In the genomic region with DNA sequence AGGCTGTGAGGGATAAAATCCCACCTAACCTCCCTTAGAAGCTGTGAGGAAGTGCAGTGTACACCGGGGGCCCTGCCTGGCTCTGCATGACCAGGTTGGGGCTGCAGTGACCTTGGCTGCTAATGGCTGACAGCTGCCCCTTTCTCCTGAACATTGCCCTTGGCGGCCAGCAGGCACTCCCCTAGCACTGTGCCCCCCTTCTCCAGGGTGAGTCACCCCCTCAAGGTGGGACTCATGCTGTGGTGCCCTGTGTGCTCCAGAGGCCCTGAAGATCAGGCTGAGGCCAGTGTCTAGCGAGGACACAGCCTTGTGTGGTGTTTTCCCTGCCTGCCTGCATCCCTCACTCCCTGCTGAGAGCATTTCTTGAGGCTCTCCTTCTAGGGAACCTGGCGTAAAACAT, we compare ENCODE assay signal across 23 cellular contexts. TPM values are rescaled to one million over a fixed set of nuclear protein-coding genes. Genes with fewer than 3 reads are reported as not detected.
A peak's percentile ranks its signal among the peaks of the same experiment; 100 is the strongest.
DNase-seq lines count a peak whose midpoint lies in the region; ATAC-seq, FAIRE-seq and TF ChIP-seq lines count a peak whose summit lies in the region.
"Had no signal": no experiment of that assay in that cellular context is flagged by ENCODE, and none has a peak within 500 bp of the region (broad histone marks: within the 10 kb centered on the region; RNA-seq: fewer than 3 reads in every experiment).

No MANE protein-coding gene starts in this region.

- no peak for TF ChIP-seq EP300 in HepG2 (IDR thresholded peaks at IDR 0.05; ENCODE audit: low read depth in 2 of 2, low read length in 2 of 2)
- no peak for TF ChIP-seq EP300 in HepG2 (CRISPR knock-in tag; IDR thresholded peaks at IDR 0.05; ENCODE audit: borderline replicate concordance)

- CTCF ChIA-PET in HepG2 (lab: Yijun Ruan, JAX; ENCODE audit: low intra/inter-chr PET ratio, low total read pairs), result no interaction called here

- TF ChIP-seq RAD21 in HepG2 (CRISPR knock-in tag; IDR thresholded peaks at IDR 0.05), result no peak

- BruUV-seq in HepG2 (replicated peaks; lab: Mats Ljungman, UMichigan), result no TSS peak

- DNase-seq in HepG2 (ENCODE audit: low spot score) (no peak), right lobe of liver (no peak), glutamatergic neuron (peak; percentile 6), posterior vena cava (ENCODE audit: low spot score) (peak; percentile 47), NCI-H1417 (lab: John Stamatoyannopoulos, UW) (no peak)
- DNase-seq: IMR-90; KG1; MG63; NCI-H1105 treated with DMSO at 0.1 percent for 48 hours; NCI-H2029; NCI-H446 treated with DMSO at 0.1 percent for 48 hours; NCI-H526; NCI-H82; NK-92 treated with Interleukin-12 subunit alpha and Interleukin-12 subunit beta, amount 100 ng/mL, for 24 hours; PC-9; Right ventricle myocardium superior had no signal

- no peaks in the 10 kb centered on the region for H3K4me1 Mint-ChIP-seq in glutamatergic neuron (ENCODE audit: low read depth, unreplicated experiment)

- H3K79me2 ChIP-seq in HepG2 (ENCODE audit: insufficient read depth, low read length), result no peaks in the 10 kb centered on the region

- peaks cover 27% of the 10 kb centered on the region for H3K4me1 ChIP-seq in HepG2 (ENCODE audit: insufficient read depth, low read length)
- peaks cover 0 to 15% (median 7%) of the 10 kb centered on the region in 4 donors for H3K4me1 ChIP-seq in right lobe of liver
- H3K4me1 ChIP-seq: SJSA1 had no signal

- H3K4me3 ChIP-seq in HepG2 (replicated peaks in 1 of 3; ENCODE audit: insufficient read depth in 1 of 3, low read depth in 2 of 3, low read length in 3 of 3) (no peak overlapping the region), right lobe of liver (no peak overlapping the region)
- H3K4me3 ChIP-seq: MG63, PC-9, SJSA1 had no signal

- H3K4me2 ChIP-seq in HepG2 (ENCODE audit: low read depth, low read length), result no peak overlapping the region
- H3K4me2 ChIP-seq: PC-9 had no signal

- no peak overlapping the region for H2AFZ ChIP-seq in HepG2 (ENCODE audit: low read length)
- H2AFZ ChIP-seq: PC-9 had no signal

- no peak for FAIRE-seq in HepG2 (lab: Jason Lieb, UNC)
- FAIRE-seq: GM19239, H54 had no signal

- POLR2A ChIA-PET in HepG2 (lab: Yijun Ruan, JAX), result no interaction called here

- no peaks in the 10 kb centered on the region for H4K20me1 ChIP-seq in HepG2 (ENCODE audit: insufficient read depth, low read length)

- TF ChIP-seq POLR2A in HepG2 (IDR thresholded peaks at IDR 0.05; ENCODE audit: insufficient read depth in 1 of 2, low read depth in 2 of 2, low read length in 2 of 2), result no peak
- TF ChIP-seq POLR2A in right lobe of liver (IDR thresholded peaks at IDR 0.05), result no peak

- H3K27ac ChIP-seq in HepG2 (ENCODE audit: extremely low read length, insufficient read depth, low read length) (no peak overlapping the region), right lobe of liver (no peak overlapping the region)
- H3K27ac ChIP-seq: PC-9, SJSA1 had no signal

- intact Hi-C loops in HepG2 (cut with micrococcal nuclease; ENCODE audit: unreplicated experiment), result no loop called here
- intact Hi-C loops in right lobe of liver (cut with DNase I), result loop anchor here in 1 of 2 donors (10.0 kb wide), 1 partner anchor 117 kb away; no protein-coding TSS in a partner anchor
- intact Hi-C loops in posterior vena cava (cut with DNase I), result loop anchor here in 1 of 2 donors (10.0 kb wide), 1 partner anchor 117 kb away; no protein-coding TSS in a partner anchor

- H3K36me3 Mint-ChIP-seq in glutamatergic neuron (ENCODE audit: unreplicated experiment), result no peaks in the 10 kb centered on the region

- peaks cover 0 to 8% of the 10 kb centered on the region in 2 experiments; a peak in 3 of 5 replicates for H3K27me3 ChIP-seq in HepG2 (ENCODE audit: control insufficient read depth in 1 of 2, insufficient read depth in 2 of 2, low read length in 2 of 2)
- no peaks in the 10 kb centered on the region for H3K27me3 ChIP-seq in right lobe of liver
- H3K27me3 ChIP-seq: MG63 had no signal

- H3K27me3 Mint-ChIP-seq in glutamatergic neuron (ENCODE audit: unreplicated experiment), result peaks cover 2% of the 10 kb centered on the region

- no peaks in the 10 kb centered on the region for H3K36me3 ChIP-seq in HepG2 (replicated peaks in 1 of 2; ENCODE audit: control insufficient read depth in 1 of 2, insufficient read depth in 2 of 2, low read length in 2 of 2)
- no peaks in the 10 kb centered on the region for H3K36me3 ChIP-seq in right lobe of liver
- H3K36me3 ChIP-seq: MG63, SJSA1 had no signal

- H3K9me3 ChIP-seq in HepG2 (ENCODE audit: low read length) (no peaks in the 10 kb centered on the region), right lobe of liver (no peaks in the 10 kb centered on the region)
- H3K9me3 ChIP-seq: MG63, SJSA1 had no signal

- H3K27ac Mint-ChIP-seq in glutamatergic neuron (ENCODE audit: unreplicated experiment), result no peak overlapping the region

- in situ Hi-C loops in HepG2 (cut with HindIII; ENCODE audit: extremely low pct_ligation_motif_present, low pct_unique_long_range_greater_than_20kb), result no loop called here

- H3K4me3 Mint-ChIP-seq in glutamatergic neuron (ENCODE audit: unreplicated experiment), result no peak overlapping the region

- H3K9me3 Mint-ChIP-seq in glutamatergic neuron (ENCODE audit: unreplicated experiment), result no peaks in the 10 kb centered on the region

- 22% methylated on average over 3 of the region's 4 CpGs for WGBS in HepG2 (ENCODE audit: low lambda C conversion rate)
- 67% methylated on average over 1 of the region's 4 CpGs for WGBS in right lobe of liver (ENCODE audit: insufficient coverage, low coverage, low lambda C conversion rate, missing lambda C conversion rate)

- peak; percentile 37 for ATAC-seq in HepG2
- no peak for ATAC-seq in right lobe of liver
- no peak for ATAC-seq in GM21529 (IDR thresholded peaks at IDR 0.05; ENCODE audit: unreplicated experiment)
- ATAC-seq in HG02870 (IDR thresholded peaks at IDR 0.05; ENCODE audit: unreplicated experiment), result no peak

- TF ChIP-seq CTCF in HepG2 (CRISPR knock-in tag; IDR thresholded peaks at IDR 0.05) (no peak), right lobe of liver (IDR thresholded peaks at IDR 0.05) (no peak), glutamatergic neuron (IDR thresholded peaks at IDR 0.05; ENCODE audit: partially characterized antibody, unreplicated experiment) (no peak)

- H3K9ac ChIP-seq in HepG2 (ENCODE audit: insufficient read depth, low read depth, low read length), result no peak overlapping the region

TF ChIP-seq in HepG2, 621 proteins besides CTCF, POLR2A, EP300 and RAD21 (continues in another document):
- TF ChIP-seq SRSF1 (optimal IDR thresholded peaks at IDR 0.05; ENCODE audit: low read depth, low read length) (no peak), MTA1 (CRISPR knock-in tag; IDR thresholded peaks at IDR 0.05; ENCODE audit: borderline replicate concordance) (0 out of 2 replicates have a peak, but pooled peaks have one; percentile 30), SYNCRIP (IDR thresholded peaks at IDR 0.05; ENCODE audit: insufficient read depth, low read depth, low read length) (no peak), JUND (CRISPR knock-in tag; IDR thresholded peaks at IDR 0.05) (peak; percentile 28; the same call in 1 of the 2 replicates), YY1 (IDR thresholded peaks at IDR 0.05; ENCODE audit: insufficient read depth, insufficient replicate concordance, low read depth, low read length) (peak; percentile 29), FOSL2 (CRISPR knock-in tag; IDR thresholded peaks at IDR 0.05) (peak; percentile 79)

RNA-seq across cellular contexts. Expression of gene FGD5, which starts 21.0 kb away (rescaled TPM):
- total RNA-seq in HepG2 (2016; rRNA removed; fragmentation: Illumina TruSeq; extraction: Trizol) (not detected in 2 replicates), right lobe of liver (1 to 10 TPM; 3.4 to 8.9 (median 5.9) TPM), glutamatergic neuron (ENCODE audit: unreplicated experiment) (3.1 TPM), posterior vena cava (10 to 100 TPM; 34.7 to 35.4 TPM)
- not detected in 2 replicates for total RNA-seq in HepG2 (2016; cell fraction: cytosol; rRNA removed; fragmentation: Illumina TruSeq; extraction: Trizol; ENCODE audit: low read depth)
- total RNA-seq in HepG2 (2016; cell fraction: insoluble cytoplasmic fraction; rRNA removed; fragmentation: Illumina TruSeq; extraction: Trizol), result not detected in 2 replicates
- not detected in 2 replicates for total RNA-seq in HepG2 (2016; cell fraction: membrane; rRNA removed; fragmentation: Illumina TruSeq; extraction: Trizol)
- not detected in 2 replicates for total RNA-seq in HepG2 (2016; cell fraction: nucleus; rRNA removed; fragmentation: Illumina TruSeq; extraction: Trizol)
- polyA plus RNA-seq in HepG2 (2011; rRNA removed), result 0.17 TPM in 1 of 2 replicates, not detected in the other
- polyA plus RNA-seq in HepG2 (2011; cell fraction: cytosol; rRNA removed), result 0.01 and 0.04 TPM in 2 replicates
- 0.09 and 0.10 TPM in 2 replicates for polyA plus RNA-seq in HepG2 (2011; cell fraction: nucleus; rRNA removed)
- polyA plus RNA-seq in HepG2 (2012), result 0.08 and 0.20 TPM in 2 replicates
- polyA plus RNA-seq in HepG2 (2016; cell fraction: cytosol; fragmentation: Illumina TruSeq; extraction: Trizol; ENCODE audit: low read depth), result not detected in 2 replicates
- not detected in 2 replicates for polyA plus RNA-seq in HepG2 (2016; cell fraction: insoluble cytoplasmic fraction; fragmentation: Illumina TruSeq; extraction: Trizol; ENCODE audit: low read depth)
- not detected in 2 replicates for polyA plus RNA-seq in HepG2 (2016; cell fraction: membrane; fragmentation: Illumina TruSeq; extraction: Trizol; ENCODE audit: low read depth)
- not detected in 2 replicates for polyA plus RNA-seq in HepG2 (2016; cell fraction: nucleus; fragmentation: Illumina TruSeq; extraction: Trizol; ENCODE audit: insufficient read depth, low read depth)
- 0.44 TPM in 1 of 2 replicates, not detected in the other for polyA minus RNA-seq in HepG2 (2011; rRNA and poly(A)+ RNA removed; ENCODE audit: low replicate concordance)
- polyA minus RNA-seq in HepG2 (2011; cell fraction: cytosol; rRNA and poly(A)+ RNA removed), result not detected in 2 replicates
- polyA minus RNA-seq in HepG2 (2011; cell fraction: nucleus; rRNA and poly(A)+ RNA removed), result 0.25 and 0.39 TPM in 2 replicates
- total RNA-seq: A172, IMR-90, PC-9, SJSA1 had no signal
- polyA plus RNA-seq: BJ, IMR-90 had no signal

Comparison
In these comparisons a context has a peak if more than half of its experiments do, and no peak if none do; other contexts are left out.
1. DNase-seq: peak in glutamatergic neuron (single experiment) and posterior vena cava (single experiment); none in HepG2 (single experiment), right lobe of liver (0 of 3) and NCI-H1417 (0 of 3).